In the genomic region with DNA sequence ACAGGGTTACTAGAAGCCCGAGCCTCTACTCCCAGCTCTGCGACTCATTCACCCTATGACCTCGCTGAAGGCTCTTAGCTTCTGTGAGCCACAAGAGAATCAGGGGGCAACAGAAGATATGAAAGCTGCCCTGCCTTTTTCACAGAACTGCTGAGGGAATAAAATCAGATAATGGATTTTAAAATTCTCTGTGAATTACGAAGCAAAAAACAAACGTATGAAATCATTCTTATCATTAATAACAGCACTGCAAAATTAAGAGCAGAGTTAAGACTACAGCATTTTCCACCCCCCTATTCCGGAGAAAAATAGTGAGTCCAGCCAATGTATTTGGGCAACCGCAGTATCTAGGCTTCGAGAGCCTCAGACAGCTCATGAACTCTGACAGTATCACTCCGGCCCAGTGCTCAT, we compare ENCODE assay signal across 1 cellular context.
TF ChIP-seq lines count a peak whose summit lies in the region.

No MANE protein-coding gene starts in this region.

TF ChIP-seq in endothelial cell of umbilical vein, 7 proteins besides CTCF, POLR2A, EP300 and RAD21 (continued from another document):
- no peak for TF ChIP-seq EZH2 (IDR thresholded peaks at IDR 0.05; ENCODE audit: borderline replicate concordance, low read depth, low read length, severe bottlenecking)
